Comparison of ENCODE assay signal across 15 cellular contexts in the genomic region with DNA sequence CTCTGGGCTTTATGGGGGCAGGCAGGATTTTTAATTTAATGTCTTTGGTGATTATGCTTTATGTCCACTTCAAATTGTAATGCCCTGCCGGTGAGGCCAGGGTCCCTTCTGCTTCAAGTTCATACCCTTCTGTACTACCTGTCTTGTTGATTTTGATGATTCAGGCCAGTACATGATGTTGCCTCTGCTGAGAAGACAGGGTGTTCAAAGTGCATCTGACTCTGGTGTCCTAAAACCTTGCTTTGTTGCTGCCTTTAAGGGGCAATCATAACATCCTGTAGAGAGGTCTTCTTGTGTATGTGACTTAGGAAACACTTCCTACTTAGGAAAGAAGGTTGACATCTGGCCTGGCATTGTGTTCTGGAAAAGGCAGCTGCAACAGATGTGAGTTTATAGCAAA.
DNase-seq lines count a peak whose midpoint lies in the region; ATAC-seq, FAIRE-seq and TF ChIP-seq lines count a peak whose summit lies in the region.
"Had no signal": no experiment of that assay in that cellular context is flagged by ENCODE, and none has a peak within 500 bp of the region (broad histone marks: within the 10 kb centered on the region; RNA-seq: fewer than 3 reads in every experiment).

No MANE protein-coding gene starts in this region.

- ATAC-seq in esophagus mucosa = no peak
- ATAC-seq: activated T-helper 17 cell treated with anti-CD3 and anti-CD28 coated beads, Interleukin-2, amount 50 U/mL, for 72 hours had no signal

- peak overlapping the region; percentile 14 for H3K4me2 ChIP-seq in neuronal stem cell (ENCODE audit: insufficient read depth, low read length, poor library complexity, severe bottlenecking)

- no peak overlapping the region for H2AK5ac ChIP-seq in neuronal stem cell (ENCODE audit: low read depth, low read length)

- no peaks in the 10 kb centered on the region for H3K36me3 ChIP-seq in neuronal stem cell (replicated peaks in 1 of 2; ENCODE audit: control insufficient read depth in 2 of 2, insufficient read depth in 2 of 2, low read length in 2 of 2)
- H3K36me3 ChIP-seq in kidney (ENCODE audit: control insufficient read depth in 1 of 2, insufficient read depth in 2 of 2, low read length in 2 of 2) = no peaks in the 10 kb centered on the region
- H3K36me3 ChIP-seq: ovary, thoracic aorta had no signal

- no peak for FAIRE-seq in kidney (lab: Jason Lieb, UNC)

- intact Hi-C loops in kidney (cut with DNase I) = no loop called here

- H3K9ac ChIP-seq in neuronal stem cell (ENCODE audit: low read depth, low read length, poor library complexity) = no peak overlapping the region
- no peak overlapping the region for H3K9ac ChIP-seq in kidney (ENCODE audit: low read length in 2 of 2)

- no peak overlapping the region for H4K91ac ChIP-seq in neuronal stem cell (ENCODE audit: low read depth, low read length, poor library complexity)

- H3K79me1 ChIP-seq in neuronal stem cell (ENCODE audit: low read depth, low read length) = no peaks in the 10 kb centered on the region

- TF ChIP-seq CTCF in fibroblast of the aortic adventitia (IDR thresholded peaks at IDR 0.05; ENCODE audit: insufficient read depth, low read length) = no peak
- no peak for TF ChIP-seq CTCF in kidney (IDR thresholded peaks at IDR 0.05; ENCODE audit: borderline replicate concordance, extremely low read depth, insufficient read depth)

- H3K27ac Mint-ChIP-seq in activated CD4-positive, alpha-beta T cell treated with anti-CD3 and anti-CD28 coated beads, Interleukin-2, amount 10 ng/mL, durations not matched to agents 7 days and 5 days = no peak overlapping the region
- H3K27ac Mint-ChIP-seq: activated T-helper 17 cell treated with anti-CD3 and anti-CD28 coated beads, Interleukin-2, amount 50 U/mL, for 72 hours had no signal

- WGBS in neuronal stem cell (ENCODE audit: extremely low coverage in 2 of 2, insufficient read length in 2 of 2, insufficient replicate concordance in 1 of 2), 2 donors = no CpG with 5 or more reads among the region's 1 CpG

- no peak overlapping the region for H3K18ac ChIP-seq in neuronal stem cell (ENCODE audit: low read length)

- CTCF ChIA-PET in activated CD4-positive, alpha-beta T cell treated with anti-CD3 and anti-CD28 coated beads, Interleukin-2, amount 10 ng/mL, durations not matched to agents 7 days and 5 days (lab: Charles Lee) = no interaction called here

- peaks cover 0 to 11% of the 10 kb centered on the region in 2 donors for H3K9me3 ChIP-seq in neuronal stem cell (replicated peaks in 1 of 2; ENCODE audit: control insufficient read depth in 2 of 2, insufficient read depth in 1 of 2, low read depth in 1 of 2, low read length in 2 of 2)
- no peaks in the 10 kb centered on the region for H3K9me3 ChIP-seq in kidney (ENCODE audit: control insufficient read depth in 1 of 2, low read length in 2 of 2)
- H3K9me3 ChIP-seq: ovary, thoracic aorta had no signal

- H3K36me3 Mint-ChIP-seq in activated CD4-positive, alpha-beta T cell treated with anti-CD3 and anti-CD28 coated beads, Interleukin-2, amount 10 ng/mL, durations not matched to agents 7 days and 5 days (ENCODE audit: low read depth) = no peaks in the 10 kb centered on the region

- H2AFZ ChIP-seq in neuronal stem cell (ENCODE audit: low read length) = no peak overlapping the region

- peak overlapping the region; percentile 54 for H3K27ac ChIP-seq in neuronal stem cell (replicated peaks; ENCODE audit: low read length)
- no peak overlapping the region for H3K27ac ChIP-seq in kidney (ENCODE audit: low read depth in 2 of 2, low read length in 2 of 2)
- H3K27ac ChIP-seq: ovary, thoracic aorta had no signal

- H2BK5ac ChIP-seq in neuronal stem cell (ENCODE audit: low read length) = no peak overlapping the region

- H3K27me3 ChIP-seq in neuronal stem cell (ENCODE audit: control insufficient read depth in 3 of 3, insufficient read depth in 3 of 3, low read depth in 1 of 3, low read length in 3 of 3) = no peaks in the 10 kb centered on the region
- H3K27me3 ChIP-seq: ovary had no signal

- peaks cover 24 to 31% of the 10 kb centered on the region in 2 donors for H3K4me1 ChIP-seq in neuronal stem cell (ENCODE audit: control insufficient read depth in 2 of 2, insufficient read depth in 1 of 2, low read depth in 1 of 2, low read length in 2 of 2)
- H3K4me1 ChIP-seq in kidney (ENCODE audit: control insufficient read depth in 1 of 2, insufficient read depth in 1 of 2, low read depth in 1 of 2, low read length in 2 of 2) = peaks cover 11% of the 10 kb centered on the region in 2 donors

- H2BK120ac ChIP-seq in neuronal stem cell (ENCODE audit: low read depth, low read length) = no peak overlapping the region

- no peak overlapping the region for H3K4ac ChIP-seq in neuronal stem cell (ENCODE audit: low read length)

- H3K9me3 Mint-ChIP-seq in activated CD4-positive, alpha-beta T cell treated with anti-CD3 and anti-CD28 coated beads, Interleukin-2, amount 10 ng/mL, durations not matched to agents 7 days and 5 days = no peaks in the 10 kb centered on the region
- H3K9me3 Mint-ChIP-seq: activated T-helper 17 cell treated with anti-CD3 and anti-CD28 coated beads, Interleukin-2, amount 50 U/mL, for 72 hours had no signal

- no peak overlapping the region for H3K23ac ChIP-seq in neuronal stem cell (ENCODE audit: low read depth, low read length, poor library complexity)

- DNase-seq in ELR (ENCODE audit: low read depth) (peak; percentile 35), NCI-H69 (lab: John Stamatoyannopoulos, UW) (peak; percentile 44), fibroblast of the aortic adventitia (ENCODE audit: low read depth) (peak; percentile 16), neuronal stem cell (ENCODE audit: low spot score) (no peak), kidney (no peak), T1000 (lab: John Stamatoyannopoulos, UW) (no peak)
- DNase-seq in activated CD4-positive, alpha-beta T cell treated with anti-CD3 and anti-CD28 coated beads, Interleukin-2, amount 10 ng/mL, durations not matched to agents 7 days and 5 days = no peak
- DNase-seq: activated CD4-positive, alpha-beta T cell treated with anti-CD3 and anti-CD28 coated beads, Interleukin-2, amount 50 U/mL, for 48 hours; amygdala; MV-4-11; NCI-H82; ovary had no signal

- peak overlapping the region; percentile 36 for H2BK12ac ChIP-seq in neuronal stem cell (ENCODE audit: low read length)

- no peaks in the 10 kb centered on the region for H3K27me3 Mint-ChIP-seq in activated CD4-positive, alpha-beta T cell treated with anti-CD3 and anti-CD28 coated beads, Interleukin-2, amount 10 ng/mL, durations not matched to agents 7 days and 5 days

- H4K8ac ChIP-seq in neuronal stem cell (ENCODE audit: low read depth, low read length) = no peak overlapping the region

- H3K14ac ChIP-seq in neuronal stem cell (ENCODE audit: low read length) = no peak overlapping the region

- H2BK15ac ChIP-seq in neuronal stem cell (ENCODE audit: low read length) = no peak overlapping the region

- POLR2A ChIA-PET in activated CD4-positive, alpha-beta T cell treated with anti-CD3 and anti-CD28 coated beads, Interleukin-2, amount 10 ng/mL, durations not matched to agents 7 days and 5 days (lab: Charles Lee) = no interaction called here

- no peak overlapping the region for H3K4me3 Mint-ChIP-seq in activated CD4-positive, alpha-beta T cell treated with anti-CD3 and anti-CD28 coated beads, Interleukin-2, amount 10 ng/mL, durations not matched to agents 7 days and 5 days
- H3K4me3 Mint-ChIP-seq: activated T-helper 17 cell treated with anti-CD3 and anti-CD28 coated beads, Interleukin-2, amount 50 U/mL, for 72 hours had no signal

- H3K4me1 Mint-ChIP-seq in activated CD4-positive, alpha-beta T cell treated with anti-CD3 and anti-CD28 coated beads, Interleukin-2, amount 10 ng/mL, durations not matched to agents 7 days and 5 days = peaks cover 14% of the 10 kb centered on the region
- H3K4me1 Mint-ChIP-seq: activated T-helper 17 cell treated with anti-CD3 and anti-CD28 coated beads, Interleukin-2, amount 50 U/mL, for 72 hours had no signal

- H3K4me3 ChIP-seq in fibroblast of the aortic adventitia (ENCODE audit: low read depth, low read length) = no peak overlapping the region
- H3K4me3 ChIP-seq in neuronal stem cell (ENCODE audit: low read length in 2 of 2) = no peak overlapping the region
- no peak overlapping the region for H3K4me3 ChIP-seq in kidney (ENCODE audit: low read length in 2 of 2)
- H3K4me3 ChIP-seq: ovary, thoracic aorta had no signal

Comparison
In these comparisons a context has a peak if more than half of its experiments do, and no peak if none do; other contexts are left out.
1. DNase-seq: peak in ELR (single experiment), NCI-H69 (single experiment) and fibroblast of the aortic adventitia (single experiment); none in neuronal stem cell (single experiment), kidney (single experiment), T1000 (single experiment) and activated CD4-positive, alpha-beta T cell treated with anti-CD3 and anti-CD28 coated beads, Interleukin-2, amount 10 ng/mL, durations not matched to agents 7 days and 5 days (single experiment).